In genomic region chr9:104092192-104092591, GRCh38 we compare ENCODE assay signal across 9 cellular contexts. TPM values are rescaled to one million over a fixed set of nuclear protein-coding genes. Genes with fewer than 3 reads are reported as not detected.
DNase-seq lines count a peak whose midpoint lies in the region; ATAC-seq and TF ChIP-seq lines count a peak whose summit lies in the region.
"Had no signal": no experiment of that assay in that cellular context is flagged by ENCODE, and none has a peak within 500 bp of the region (broad histone marks: within the 10 kb centered on the region; RNA-seq: fewer than 3 reads in every experiment).

No MANE protein-coding gene starts in this region.

- H3K4me2 ChIP-seq in Karpas-422 (ENCODE audit: low read depth, low read length, poor library complexity, severe bottlenecking) (peak overlapping the region; percentile 83), mammary epithelial cell (ENCODE audit: insufficient read depth, low read depth, low read length) (peak overlapping the region; percentile 87)

- peaks cover 17% of the 10 kb centered on the region for H3K36me3 Mint-ChIP-seq in T-helper 2 cell treated with Interferon-gamma antibody and Interleukin-4, amounts not matched to agents 5 μg/mL and 100 μg/mL, for 36 hours (ENCODE audit: low read depth)
- no peaks in the 10 kb centered on the region for H3K36me3 Mint-ChIP-seq in progenitor cell of endocrine pancreas (ENCODE audit: insufficient read depth)

- H3K27me3 ChIP-seq in Karpas-422 (ENCODE audit: low read length) = no peaks in the 10 kb centered on the region
- no peaks in the 10 kb centered on the region for H3K27me3 ChIP-seq in mammary epithelial cell (ENCODE audit: insufficient read depth, low read length)
- H3K27me3 ChIP-seq: dorsolateral prefrontal cortex had no signal

- H3K27ac Mint-ChIP-seq in T-helper 2 cell treated with Interferon-gamma antibody and Interleukin-4, amounts not matched to agents 5 μg/mL and 100 μg/mL, for 36 hours = peak overlapping the region; percentile 32
- peak overlapping the region; percentile 50 for H3K27ac Mint-ChIP-seq in progenitor cell of endocrine pancreas

- CTCF ChIA-PET in mammary epithelial cell (lab: Charles Lee; ENCODE audit: low non-redundant PET) = no interaction called here

- H3K36me3 ChIP-seq in Karpas-422 (ENCODE audit: insufficient read depth, low read length) (no peaks in the 10 kb centered on the region), mammary epithelial cell (ENCODE audit: insufficient read depth, low read length) (no peaks in the 10 kb centered on the region)

- DNase-seq in T-helper 2 cell treated with Interferon-gamma antibody and Interleukin-4, amounts not matched to agents 5 μg/mL and 100 μg/mL, for 36 hours (ENCODE audit: low spot score) = no peak
- DNase-seq in T-helper 2 cell (no peak), Karpas-422 (no peak), mammary epithelial cell (no peak), progenitor cell of endocrine pancreas (ENCODE audit: low spot score, unreplicated experiment) (no peak), NOMO-1 treated with dmso at 0.1 percent for 144 hours (lab: John Stamatoyannopoulos, UW; ENCODE audit: unreplicated experiment) (no peak), D341Med (ENCODE audit: low spot score) (no peak)

- H3K9me3 ChIP-seq in Karpas-422 (ENCODE audit: low read length) = no peaks in the 10 kb centered on the region
- no peaks in the 10 kb centered on the region for H3K9me3 ChIP-seq in mammary epithelial cell (replicated peaks; ENCODE audit: insufficient read depth, low read length)

- no TSS peak for BruUV-seq in mammary epithelial cell (replicated peaks; lab: Mats Ljungman, UMichigan)

- H4K20me1 ChIP-seq in Karpas-422 (ENCODE audit: insufficient read depth, low read depth, low read length) (no peaks in the 10 kb centered on the region), mammary epithelial cell (ENCODE audit: insufficient read depth, low read length) (no peaks in the 10 kb centered on the region)

- H3K4me1 ChIP-seq in Karpas-422 (ENCODE audit: low read length) = peaks cover 36% of the 10 kb centered on the region
- H3K4me1 ChIP-seq in mammary epithelial cell (ENCODE audit: insufficient read depth, low read length) = peaks cover 14% of the 10 kb centered on the region

- peaks cover 36% of the 10 kb centered on the region for H3K4me1 Mint-ChIP-seq in T-helper 2 cell treated with Interferon-gamma antibody and Interleukin-4, amounts not matched to agents 5 μg/mL and 100 μg/mL, for 36 hours (ENCODE audit: low read depth)
- peaks cover 32% of the 10 kb centered on the region for H3K4me1 Mint-ChIP-seq in progenitor cell of endocrine pancreas (ENCODE audit: low read depth)

- TF ChIP-seq CTCF in mammary epithelial cell (conservative IDR thresholded peaks at IDR 0.05 in 1 of 2, IDR thresholded peaks at IDR 0.05 in 1 of 2; ENCODE audit: extremely low read depth in 1 of 2, insufficient read depth in 1 of 2, low read depth in 1 of 2, low read length in 2 of 2) (no peak), progenitor cell of endocrine pancreas (IDR thresholded peaks at IDR 0.05; ENCODE audit: unreplicated experiment) (no peak)

- H2AFZ ChIP-seq in Karpas-422 (ENCODE audit: low read length) = no peak overlapping the region
- H2AFZ ChIP-seq in mammary epithelial cell (ENCODE audit: low read depth, low read length) = no peak overlapping the region

- WGBS in mammary epithelial cell (ENCODE audit: low coverage, missing lambda C conversion rate) = 50% methylated on average over 2 of the region's 2 CpGs

- H3K4me3 ChIP-seq in Karpas-422 (ENCODE audit: low read length) (peak overlapping the region; percentile 91; the same call in 1 of the 2 replicates), mammary epithelial cell (replicated peaks in 1 of 3; ENCODE audit: insufficient read depth in 1 of 3, low read depth in 2 of 3, low read length in 3 of 3) (peak overlapping the region in 1 of 3 experiments; percentile 71)

- H3K79me2 ChIP-seq in Karpas-422 (ENCODE audit: low read length) = peaks cover 29% of the 10 kb centered on the region
- H3K79me2 ChIP-seq in mammary epithelial cell (ENCODE audit: insufficient read depth, low read length) = peaks cover 38% of the 10 kb centered on the region

- H3K4me3 Mint-ChIP-seq in T-helper 2 cell treated with Interferon-gamma antibody and Interleukin-4, amounts not matched to agents 5 μg/mL and 100 μg/mL, for 36 hours = peak overlapping the region; percentile 98
- peak overlapping the region; percentile 99 for H3K4me3 Mint-ChIP-seq in progenitor cell of endocrine pancreas (ENCODE audit: low read depth)

- intact Hi-C loops in mammary epithelial cell (cut with micrococcal nuclease) = loop anchor here (10.0 kb wide), 4 partner anchors 137 to 653 kb away; partner anchors contain the start of gene NIPSNAP3A

- in situ Hi-C loops in mammary epithelial cell (cut with MboI; ENCODE audit: low sequenced_read_pairs in 2 of 2) = no loop called here

- H3K27me3 Mint-ChIP-seq in T-helper 2 cell treated with Interferon-gamma antibody and Interleukin-4, amounts not matched to agents 5 μg/mL and 100 μg/mL, for 36 hours (ENCODE audit: low read depth) = peaks cover 11% of the 10 kb centered on the region
- no peaks in the 10 kb centered on the region for H3K27me3 Mint-ChIP-seq in progenitor cell of endocrine pancreas

- H3K27ac ChIP-seq in Karpas-422 (ENCODE audit: low read length) = no peak overlapping the region
- H3K27ac ChIP-seq in mammary epithelial cell (ENCODE audit: insufficient read depth, low read depth, low read length) = peak overlapping the region; percentile 98

- H3K9ac ChIP-seq in Karpas-422 (ENCODE audit: low read length) = peak overlapping the region; percentile 75; the same call in 1 of the 2 replicates
- H3K9ac ChIP-seq in mammary epithelial cell (ENCODE audit: insufficient read depth, low read length) = no peak overlapping the region

- H3K9me2 ChIP-seq in Karpas-422 (replicated peaks; ENCODE audit: insufficient read depth, low read length) = no peaks in the 10 kb centered on the region

- H3K9me3 Mint-ChIP-seq in T-helper 2 cell treated with Interferon-gamma antibody and Interleukin-4, amounts not matched to agents 5 μg/mL and 100 μg/mL, for 36 hours = no peaks in the 10 kb centered on the region
- no peaks in the 10 kb centered on the region for H3K9me3 Mint-ChIP-seq in progenitor cell of endocrine pancreas (ENCODE audit: low read depth)

- ATAC-seq in GM18868 (IDR thresholded peaks at IDR 0.05; ENCODE audit: unreplicated experiment) = no peak

- dilution Hi-C loops in mammary epithelial cell (cut with HindIII; ENCODE audit: low sequenced_read_pairs) = no loop called here

RNA-seq across cellular contexts. Expression of gene SMC2, which starts 1.9 kb away (rescaled TPM):
- 16.5 and 24.9 TPM in 2 replicates for total RNA-seq in Karpas-422 (2014; rRNA removed; shearing (Covaris generic); ENCODE audit: low replicate concordance)
- total RNA-seq in mammary epithelial cell (10 to 100 TPM in 1 of 2 donors, 1 to 10 TPM in 1; 9.8 to 25.1 TPM), progenitor cell of endocrine pancreas (26.6 and 28.2 TPM in 2 replicates)
- polyA plus RNA-seq in mammary epithelial cell = 13.8 TPM
- polyA minus RNA-seq in mammary epithelial cell = 11.4 TPM
